8 cellular contexts compared by ENCODE assay signal in the genomic region with DNA sequence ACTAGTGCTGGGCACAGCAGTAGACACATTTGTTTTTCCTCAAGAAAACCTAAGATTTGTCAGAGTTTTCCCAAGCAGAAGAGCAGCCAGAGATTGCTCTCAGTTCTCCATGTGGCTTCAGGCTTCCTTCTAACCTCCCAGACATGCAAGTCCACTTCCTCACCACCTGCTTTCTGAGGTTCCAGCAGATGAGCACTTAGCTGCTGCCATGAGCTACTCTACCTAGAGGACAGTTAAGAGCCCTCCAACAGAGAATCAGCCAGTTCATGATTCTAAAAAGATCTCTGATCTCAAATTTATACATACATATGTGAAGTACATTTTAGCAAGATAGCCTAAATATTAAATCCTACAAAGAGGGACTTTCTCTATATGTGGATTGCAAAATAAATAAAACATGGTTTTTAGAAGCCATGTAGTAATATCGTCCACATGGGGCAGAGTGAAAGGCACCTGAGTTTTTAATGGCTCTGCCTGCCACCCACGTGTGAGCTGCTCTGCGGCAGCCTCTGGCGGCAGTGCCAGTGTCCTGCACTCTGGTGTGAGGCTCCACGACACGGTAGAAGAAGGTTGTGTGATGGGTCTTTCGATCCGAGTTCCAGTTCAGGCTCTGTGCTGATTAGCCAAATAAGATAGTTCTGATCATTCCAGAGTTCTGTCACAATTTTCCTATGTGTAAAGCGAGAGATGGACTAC. TPM values are rescaled to one million over a fixed set of nuclear protein-coding genes. Genes with fewer than 3 reads are reported as not detected.
DNase-seq lines count a peak whose midpoint lies in the region; ATAC-seq and TF ChIP-seq lines count a peak whose summit lies in the region.

No MANE protein-coding gene starts in this region.

- no peaks in the 10 kb centered on the region for H4K20me1 ChIP-seq in SU-DHL-6 (ENCODE audit: low read depth, low read length)

- peaks cover 12% of the 10 kb centered on the region for H3K36me3 Mint-ChIP-seq in Caco-2 (ENCODE audit: insufficient read depth, unreplicated experiment)

- peaks cover 8% of the 10 kb centered on the region; the same call in 1 of the 2 replicates for H3F3A ChIP-seq in SU-DHL-6 (ENCODE audit: insufficient read depth)

- peaks cover 18% of the 10 kb centered on the region for H3K4me1 Mint-ChIP-seq in Caco-2 (ENCODE audit: low read depth, unreplicated experiment)

- no peaks in the 10 kb centered on the region for H3K9me2 ChIP-seq in SU-DHL-6 (replicated peaks; ENCODE audit: insufficient read depth, low read length)

- no peak overlapping the region for H3K4me3 Mint-ChIP-seq in Caco-2 (ENCODE audit: unreplicated experiment)

- peak overlapping the region; percentile 16 for H3K27ac ChIP-seq in SU-DHL-6 (ENCODE audit: low read depth, low read length)

- TF ChIP-seq CTCF in Caco-2 (IDR thresholded peaks at IDR 0.05; ENCODE audit: insufficient read depth in 1 of 2, low read depth in 1 of 2, low read length in 1 of 2, severe bottlenecking in 1 of 2, unreplicated experiment in 1 of 2): peak; percentile 77 to 86
- peak; percentile 93 for TF ChIP-seq CTCF in SU-DHL-6 (IDR thresholded peaks at IDR 0.05; ENCODE audit: insufficient read depth, low read length, poor library complexity, severe bottlenecking)
- peak; percentile 69 for TF ChIP-seq CTCF in kidney epithelial cell (IDR thresholded peaks at IDR 0.05; ENCODE audit: insufficient read depth, low read length, poor library complexity, severe bottlenecking)

- H3K36me3 ChIP-seq in Caco-2 (ENCODE audit: control insufficient read depth, insufficient read depth, low read length) (no peaks in the 10 kb centered on the region), SU-DHL-6 (ENCODE audit: low read length) (no peaks in the 10 kb centered on the region), kidney epithelial cell (ENCODE audit: control insufficient read depth, insufficient read depth, low read length) (no peaks in the 10 kb centered on the region)

- peak overlapping the region; percentile 22 for H3K4me2 ChIP-seq in SU-DHL-6 (ENCODE audit: low read depth, low read length, poor library complexity, severe bottlenecking)

- DNase-seq in Caco-2: peak; percentile 68 to 71
- peak; percentile 45 for DNase-seq in amniotic epithelial cell (ENCODE audit: low read depth)
- DNase-seq in kidney epithelial cell (ENCODE audit: low read depth): no peak
- peak; percentile 10 to 49 for DNase-seq in stimulated activated CD8-positive, alpha-beta memory T cell treated with anti-CD3 and anti-CD28 coated beads, Interleukin-15, amount 100 ng/mL, for 48 hours (ENCODE audit: low read depth in 2 of 2)
- DNase-seq in SIG-M5 treated with dmso at 0.1 percent for 504 hours (lab: John Stamatoyannopoulos, UW; ENCODE audit: unreplicated experiment): no peak

- ATAC-seq in GM19467 (IDR thresholded peaks at IDR 0.05; ENCODE audit: unreplicated experiment): peak; percentile 92
- ATAC-seq in HG03565 (IDR thresholded peaks at IDR 0.05; ENCODE audit: unreplicated experiment): peak; percentile 98

- CTCF ChIA-PET in Caco-2 (lab: Charles Lee): interaction anchor here (1.0 to 1.3 kb wide), 3 partner anchors 64 to 134 kb away, joined by 3 to 9 read pairs (median 3); a partner anchor contains a TSS

- no peaks in the 10 kb centered on the region for H3K79me2 ChIP-seq in SU-DHL-6 (ENCODE audit: insufficient read depth, low read length)

- no peaks in the 10 kb centered on the region for H3K9me3 Mint-ChIP-seq in Caco-2 (ENCODE audit: unreplicated experiment)

- intact Hi-C loops in Caco-2 (cut with micrococcal nuclease; ENCODE audit: unreplicated experiment): loop anchor here (1.0 kb wide), 2 partner anchors 11 to 133 kb away; no protein-coding TSS in a partner anchor

- no peak overlapping the region for H3K4me3 ChIP-seq in Caco-2 (ENCODE audit: low read depth, low read length)
- H3K4me3 ChIP-seq in SU-DHL-6 (ENCODE audit: insufficient read depth, low read length, poor library complexity, severe bottlenecking): no peak overlapping the region
- no peak overlapping the region for H3K4me3 ChIP-seq in kidney epithelial cell (ENCODE audit: low read depth, low read length)

- H3K27me3 ChIP-seq in Caco-2 (replicated peaks; ENCODE audit: control insufficient read depth, insufficient read depth, low read length) (no peaks in the 10 kb centered on the region), SU-DHL-6 (ENCODE audit: low read length) (no peaks in the 10 kb centered on the region), kidney epithelial cell (ENCODE audit: control insufficient read depth, insufficient read depth, low read length) (no peaks in the 10 kb centered on the region)

- H3K27ac Mint-ChIP-seq in Caco-2 (ENCODE audit: unreplicated experiment): no peak overlapping the region

- peaks cover 5% of the 10 kb centered on the region for H3K27me3 Mint-ChIP-seq in Caco-2 (ENCODE audit: insufficient read depth, unreplicated experiment)

- POLR2A ChIA-PET in Caco-2 (lab: Charles Lee): no interaction called here

- no peaks in the 10 kb centered on the region for H3K9me3 ChIP-seq in Caco-2
- no peaks in the 10 kb centered on the region for H3K9me3 ChIP-seq in SU-DHL-6 (ENCODE audit: insufficient read depth, low read length)

- no peak overlapping the region for H3K9ac ChIP-seq in SU-DHL-6 (ENCODE audit: low read length)

- no peaks in the 10 kb centered on the region; the same call in 1 of the 2 replicates for H3K4me1 ChIP-seq in Caco-2

- H2AFZ ChIP-seq in SU-DHL-6 (ENCODE audit: low read depth, low read length, severe bottlenecking): peak overlapping the region; percentile 43

- no TSS peak for BruUV-seq in Caco-2 (replicated peaks; lab: Mats Ljungman, UMichigan)

RNA-seq across cellular contexts. Expression of a gene that starts 10.3 kb away (rescaled TPM):
- total RNA-seq in Caco-2 (2022): 2.1 and 2.7 TPM in 2 replicates
- 25.9 and 30.2 TPM in 2 replicates for total RNA-seq in kidney epithelial cell

RNA-seq across cellular contexts. Expression of a gene that starts 25.6 kb away (rescaled TPM):
- total RNA-seq in Caco-2 (2022): not detected in 2 replicates
- total RNA-seq in kidney epithelial cell: 0.58 TPM in 1 of 2 replicates, not detected in the other

Comparison
In these comparisons a context has a peak if more than half of its experiments do, and no peak if none do; other contexts are left out.
1. DNase-seq: peak in Caco-2 (2 of 2), amniotic epithelial cell (single experiment) and stimulated activated CD8-positive, alpha-beta memory T cell treated with anti-CD3 and anti-CD28 coated beads, Interleukin-15, amount 100 ng/mL, for 48 hours (2 of 2); none in kidney epithelial cell (single experiment) and SIG-M5 treated with dmso at 0.1 percent for 504 hours (single experiment).
2. Peak in every context shown above with its lines, with median percentiles within 50 percentile points of each other: CTCF ChIP-seq.